Comparison of ENCODE assay signal across 18 cellular contexts in the genomic region with DNA sequence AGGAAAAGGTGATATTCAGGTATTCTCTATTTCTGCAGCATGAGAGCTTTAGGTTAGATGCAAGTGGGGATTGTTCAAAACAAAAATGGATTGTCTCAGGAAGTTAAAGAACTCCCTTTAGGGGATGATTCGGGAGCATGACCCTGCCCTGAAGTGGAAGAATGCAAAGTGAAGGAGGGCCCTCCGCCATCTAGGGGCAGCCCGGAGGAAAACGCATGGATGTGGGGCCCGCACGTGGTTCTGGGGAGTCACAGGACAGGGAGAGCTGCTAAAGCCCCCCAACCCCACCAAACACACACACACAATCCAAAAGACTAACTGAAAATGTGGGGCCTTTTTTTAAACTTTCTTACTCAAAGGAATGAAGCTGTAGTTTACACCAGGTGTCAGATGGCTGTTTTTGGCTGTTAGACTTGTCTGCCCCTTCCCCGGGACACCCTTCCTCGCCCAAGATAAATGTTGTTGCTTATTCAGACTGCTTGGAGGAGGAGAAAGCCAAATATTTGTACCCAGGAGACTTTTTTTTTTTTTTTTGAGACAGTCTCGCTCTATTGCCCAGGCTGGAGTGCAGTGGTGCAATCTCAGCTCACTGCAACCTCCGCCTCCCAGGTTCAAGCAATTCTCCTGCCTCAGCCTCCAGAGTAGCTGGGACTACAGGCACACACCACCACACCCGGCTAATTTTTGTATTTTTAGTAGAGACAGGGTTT.
DNase-seq lines count a peak whose midpoint lies in the region; ATAC-seq and TF ChIP-seq lines count a peak whose summit lies in the region.
"Had no signal": no experiment of that assay in that cellular context is flagged by ENCODE, and none has a peak within 500 bp of the region (broad histone marks: within the 10 kb centered on the region; RNA-seq: fewer than 3 reads in every experiment).

No MANE protein-coding gene starts in this region.

- no peaks in the 10 kb centered on the region for H3K9me3 ChIP-seq in stomach smooth muscle (ENCODE audit: control insufficient read depth in 2 of 2, low read length in 2 of 2)
- H3K9me3 ChIP-seq: heart left ventricle, vagina had no signal

- H3K4me3 ChIP-seq in fibroblast of villous mesenchyme (ENCODE audit: low read depth, low read length), result no peak overlapping the region
- no peak overlapping the region for H3K4me3 ChIP-seq in stomach smooth muscle (ENCODE audit: low read length in 2 of 2)
- H3K4me3 ChIP-seq: GM23248, heart left ventricle, vagina had no signal

- DNase-seq in left ventricle myocardium superior, result no peak
- no peak for DNase-seq in Right ventricle myocardium superior
- DNase-seq in RKO (ENCODE audit: low spot score), result peak; percentile 15
- no peak for DNase-seq in fibroblast of villous mesenchyme (ENCODE audit: low read depth)
- DNase-seq in NCI-H2196 treated with DMSO at 0.1 percent for 48 hours (lab: John Stamatoyannopoulos, UW; ENCODE audit: unreplicated experiment), result no peak
- no peak for DNase-seq in activated T-cell treated with anti-CD3 and anti-CD28 coated beads, Interleukin-2, amount 50 U/mL, for 72 hours
- DNase-seq in activated T-cell treated with anti-CD3 and anti-CD28 coated beads, Interleukin-2, amount 50 U/mL, for 48 hours, result no peak
- DNase-seq: ACHN; activated CD4-positive, CD25-positive, alpha-beta regulatory T cell treated with anti-CD3 and anti-CD28 coated beads, Interleukin-2, amount 50 U/mL, for 72 hours; activated T-cell treated with anti-CD3 and anti-CD28 coated beads, Interleukin-2, amount 50 U/mL, for 1 hour; amygdala; DMS79; effector memory CD4-positive, alpha-beta T cell; GM23248; heart left ventricle; NCI-H774 had no signal

- intact Hi-C loops in left ventricle myocardium superior (cut with micrococcal nuclease), result no loop called here
- intact Hi-C loops in Right ventricle myocardium superior (cut with DNase I), result no loop called here

- ATAC-seq in left ventricle myocardium superior (peak; percentile 54), Right ventricle myocardium superior (ENCODE audit: poor library complexity) (no peak)
- ATAC-seq in activated T-cell treated with anti-CD3 and anti-CD28 coated beads, Interleukin-2, amount 50 U/mL, for 72 hours (replicated peaks in 1 of 2), result no peak

- no peak overlapping the region for H3K9ac ChIP-seq in stomach smooth muscle (ENCODE audit: low read length in 2 of 2)
- H3K9ac ChIP-seq: GM23248 had no signal

- no peaks in the 10 kb centered on the region for H3K27me3 ChIP-seq in stomach smooth muscle (ENCODE audit: control insufficient read depth in 1 of 2, insufficient read depth in 2 of 2, low read length in 2 of 2)
- H3K27me3 ChIP-seq: vagina had no signal

- no peak overlapping the region for H3K27ac Mint-ChIP-seq in activated T-cell treated with anti-CD3 and anti-CD28 coated beads, Interleukin-2, amount 50 U/mL, for 72 hours

- peak; percentile 42 for TF ChIP-seq CTCF in fibroblast of villous mesenchyme (IDR thresholded peaks at IDR 0.05; ENCODE audit: insufficient read depth, low read depth, low read length)

- no peaks in the 10 kb centered on the region for H3K36me3 Mint-ChIP-seq in activated T-cell treated with anti-CD3 and anti-CD28 coated beads, Interleukin-2, amount 50 U/mL, for 72 hours (ENCODE audit: insufficient read depth in 2 of 2)

- no peak overlapping the region for H3K4me3 Mint-ChIP-seq in activated T-cell treated with anti-CD3 and anti-CD28 coated beads, Interleukin-2, amount 50 U/mL, for 72 hours

- peaks cover 10% of the 10 kb centered on the region for H3K4me1 ChIP-seq in stomach smooth muscle (ENCODE audit: control insufficient read depth, insufficient read depth, low read length)
- H3K4me1 ChIP-seq: vagina had no signal

- H3K4me1 Mint-ChIP-seq in activated T-cell treated with anti-CD3 and anti-CD28 coated beads, Interleukin-2, amount 50 U/mL, for 72 hours (ENCODE audit: low read depth), result peaks cover 9% of the 10 kb centered on the region

- H3K9me3 Mint-ChIP-seq in activated T-cell treated with anti-CD3 and anti-CD28 coated beads, Interleukin-2, amount 50 U/mL, for 72 hours, result no peaks in the 10 kb centered on the region

- H3K27me3 Mint-ChIP-seq in activated T-cell treated with anti-CD3 and anti-CD28 coated beads, Interleukin-2, amount 50 U/mL, for 72 hours (ENCODE audit: low read depth), result peaks cover 31% of the 10 kb centered on the region

- peak overlapping the region; percentile 55 for H3K27ac ChIP-seq in stomach smooth muscle (ENCODE audit: low read length)
- H3K27ac ChIP-seq: GM23248, heart left ventricle, vagina had no signal

- no peaks in the 10 kb centered on the region for H3K36me3 ChIP-seq in stomach smooth muscle (ENCODE audit: control insufficient read depth in 2 of 2, insufficient read depth in 2 of 2, low read length in 2 of 2)
- H3K36me3 ChIP-seq: heart left ventricle, vagina had no signal
